Comparison of ENCODE assay signal across 10 cellular contexts in genomic region chr19:2719910-2720776, GRCh38. TPM values are rescaled to one million over a fixed set of nuclear protein-coding genes. Genes with fewer than 3 reads are reported as not detected.
DNase-seq lines count a peak whose midpoint lies in the region; ATAC-seq lines count a peak whose summit lies in the region.
"Had no signal": no experiment of that assay in that cellular context is flagged by ENCODE, and none has a peak within 500 bp of the region (broad histone marks: within the 10 kb centered on the region; RNA-seq: fewer than 3 reads in every experiment).

No MANE protein-coding gene starts in this region.

- peaks cover 3% of the 10 kb centered on the region for H3K36me3 Mint-ChIP-seq in activated CD4-positive, alpha-beta T cell treated with anti-CD3 and anti-CD28 coated beads for 36 hours (ENCODE audit: low read depth)
- H3K36me3 Mint-ChIP-seq: CD4-positive, CD25-positive, alpha-beta regulatory T cell had no signal

- intact Hi-C loops in activated CD4-positive, alpha-beta T cell treated with anti-CD3 and anti-CD28 coated beads for 36 hours (cut with DNase I, micrococcal nuclease): no loop called here

- CTCF ChIA-PET in activated CD4-positive, alpha-beta T cell treated with anti-CD3 and anti-CD28 coated beads for 36 hours (lab: Charles Lee): no interaction called here

- ATAC-seq in activated CD4-positive, alpha-beta T cell treated with anti-CD3 and anti-CD28 coated beads for 36 hours: no peak
- ATAC-seq in GM21737 (IDR thresholded peaks at IDR 0.05; ENCODE audit: unreplicated experiment): no peak

- POLR2A ChIA-PET in activated CD4-positive, alpha-beta T cell treated with anti-CD3 and anti-CD28 coated beads for 36 hours (lab: Charles Lee): interaction anchor here (0.6 kb wide), 1 partner anchor 164 kb away, joined by 8 read pairs; no protein-coding TSS in a partner anchor

- H3K9me3 Mint-ChIP-seq in activated CD4-positive, alpha-beta T cell treated with anti-CD3 and anti-CD28 coated beads for 36 hours (ENCODE audit: low read depth): peaks cover 8% of the 10 kb centered on the region

- H3K27me3 Mint-ChIP-seq in activated CD4-positive, alpha-beta T cell treated with anti-CD3 and anti-CD28 coated beads for 36 hours: peaks cover 23% of the 10 kb centered on the region

- H3K4me3 Mint-ChIP-seq in activated CD4-positive, alpha-beta T cell treated with anti-CD3 and anti-CD28 coated beads for 36 hours: no peak overlapping the region

- DNase-seq in activated CD4-positive, alpha-beta T cell treated with anti-CD3 and anti-CD28 coated beads for 36 hours: peak; percentile 37
- no peak for DNase-seq in activated CD4-positive, alpha-beta T cell treated with anti-CD3 and anti-CD28 coated beads, Interleukin-2, amount 50 U/mL, for 1 hour
- DNase-seq in astrocyte of the hippocampus (ENCODE audit: low read depth, low spot score): peak; percentile 62
- peak; percentile 66 for DNase-seq in iPS-NIHi7 (ENCODE audit: extremely low spot score)
- peak; percentile 67 for DNase-seq in superior temporal gyrus (ENCODE audit: extremely low spot score)
- DNase-seq in Kasumi-1 (lab: John Stamatoyannopoulos, UW): no peak
- DNase-seq in NCI-H82 treated with DMSO at 0.1 percent for 48 hours (lab: John Stamatoyannopoulos, UW; ENCODE audit: unreplicated experiment): no peak
- DNase-seq: activated gamma-delta T cell treated with Interleukin-2 at 50 U/mL for 16 hours; CD4-positive, CD25-positive, alpha-beta regulatory T cell had no signal

- H3K4me1 Mint-ChIP-seq in activated CD4-positive, alpha-beta T cell treated with anti-CD3 and anti-CD28 coated beads for 36 hours: peaks cover 3% of the 10 kb centered on the region

- no peak overlapping the region for H3K27ac Mint-ChIP-seq in activated CD4-positive, alpha-beta T cell treated with anti-CD3 and anti-CD28 coated beads for 36 hours

RNA-seq across cellular contexts. Expression of gene DIRAS1, which starts 1.0 kb away (rescaled TPM):
- under 1 TPM; 0.21 to 0.33 TPM for total RNA-seq in activated CD4-positive, alpha-beta T cell treated with anti-CD3 and anti-CD28 coated beads for 36 hours
- total RNA-seq: CD4-positive, CD25-positive, alpha-beta regulatory T cell had no signal

RNA-seq across cellular contexts. Expression of gene GNG7, which starts 17.6 kb away (rescaled TPM):
- 1 to 10 TPM; 1.1 to 1.2 TPM for total RNA-seq in activated CD4-positive, alpha-beta T cell treated with anti-CD3 and anti-CD28 coated beads for 36 hours

RNA-seq across cellular contexts. Expression of gene SLC39A3, which starts 19.7 kb away (rescaled TPM):
- total RNA-seq in activated CD4-positive, alpha-beta T cell treated with anti-CD3 and anti-CD28 coated beads for 36 hours: 10 to 100 TPM; 26.6 to 46.0 TPM

Comparison
In these comparisons a context has a peak if more than half of its experiments do, and no peak if none do; other contexts are left out.
1. DNase-seq: peak in activated CD4-positive, alpha-beta T cell treated with anti-CD3 and anti-CD28 coated beads for 36 hours (single experiment), astrocyte of the hippocampus (single experiment), iPS-NIHi7 (single experiment) and superior temporal gyrus (single experiment); none in activated CD4-positive, alpha-beta T cell treated with anti-CD3 and anti-CD28 coated beads, Interleukin-2, amount 50 U/mL, for 1 hour (single experiment), Kasumi-1 (0 of 2) and NCI-H82 treated with DMSO at 0.1 percent for 48 hours (single experiment).